6 cellular contexts compared by ENCODE assay signal in the genomic region with DNA sequence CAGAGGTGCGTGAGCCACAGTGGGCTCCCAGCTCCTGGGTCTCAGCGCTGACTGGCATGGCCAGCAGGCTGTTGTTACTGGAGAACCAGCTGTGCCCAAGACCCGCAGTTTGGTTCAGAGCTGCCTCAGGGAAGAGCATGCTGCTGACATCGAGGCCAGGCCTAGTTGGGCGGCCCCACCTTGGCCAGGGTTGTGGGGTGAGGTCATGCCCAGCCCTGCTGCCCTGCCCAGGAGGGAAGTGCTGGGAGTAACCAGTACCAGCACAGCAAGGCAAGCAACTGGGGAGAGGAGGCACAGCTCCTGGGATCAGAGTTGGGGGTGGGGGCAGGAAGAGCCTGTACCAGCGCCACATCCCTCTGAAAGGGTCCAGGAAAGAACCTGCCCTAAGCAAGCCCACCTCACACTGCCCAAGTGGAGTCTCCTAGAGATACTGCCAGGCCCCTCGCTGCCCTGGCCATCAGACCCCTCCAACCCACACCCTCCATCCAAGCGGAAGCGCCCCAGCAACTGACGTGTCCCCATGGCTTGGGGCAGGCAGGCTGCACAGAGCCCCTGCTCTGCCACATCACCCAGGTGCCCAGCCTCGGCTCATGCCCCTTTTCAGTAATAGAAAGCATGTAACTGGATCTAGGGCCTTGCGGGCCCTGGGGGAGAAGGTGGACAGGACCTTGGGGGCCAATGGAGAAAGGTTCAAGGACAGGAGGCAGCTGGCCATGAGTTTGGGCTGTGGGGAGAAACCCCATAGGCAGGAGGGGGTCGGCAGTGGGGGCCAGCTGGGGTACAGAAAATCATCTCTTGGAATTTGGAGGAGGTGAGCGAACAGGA. TPM values are rescaled to one million over a fixed set of nuclear protein-coding genes. Genes with fewer than 3 reads are reported as not detected.
DNase-seq lines count a peak whose midpoint lies in the region; ATAC-seq and TF ChIP-seq lines count a peak whose summit lies in the region.

No MANE protein-coding gene starts in this region.

- no peak overlapping the region for H2BK5ac ChIP-seq in IMR-90 (ENCODE audit: low read depth, low read length, poor library complexity, severe bottlenecking)

- H2BK120ac ChIP-seq in IMR-90 (ENCODE audit: low read depth, low read length): no peak overlapping the region

- H3K4me1 ChIP-seq in IMR-90 (ENCODE audit: control insufficient read depth, insufficient read depth, low read length) (peaks cover 4% of the 10 kb centered on the region; the same call in 1 of the 2 replicates), parathyroid adenoma (peaks cover 15% of the 10 kb centered on the region)

- H3K27ac ChIP-seq in IMR-90 (ENCODE audit: insufficient read depth, low read length) (no peak overlapping the region), dorsolateral prefrontal cortex (peak overlapping the region in 30 of 59 donors; percentile 7 to 78 (median 56)), parathyroid adenoma (peak overlapping the region; percentile 75)

- H3K36me3 ChIP-seq in IMR-90 (ENCODE audit: control insufficient read depth, insufficient read depth, low read length): no peaks in the 10 kb centered on the region
- no peaks in the 10 kb centered on the region for H3K36me3 ChIP-seq in parathyroid adenoma (ENCODE audit: control insufficient read depth, insufficient read depth, low read length)

- TF ChIP-seq POLR2A in IMR-90 (IDR thresholded peaks at IDR 0.05; ENCODE audit: low read depth, low read length): no peak

- intact Hi-C loops in IMR-90 (cut with micrococcal nuclease) (no loop called here), dorsolateral prefrontal cortex (cut with DNase I) (no loop called here)

- in situ Hi-C loops in IMR-90 (cut with MboI; ENCODE audit: low sequenced_read_pairs): no loop called here

- peak overlapping the region; percentile 92 for H3K4me2 ChIP-seq in IMR-90 (ENCODE audit: low read depth, low read length)
- H3K4me2 ChIP-seq in parathyroid adenoma (ENCODE audit: low read length): peak overlapping the region; percentile 74

- H3K18ac ChIP-seq in IMR-90 (ENCODE audit: low read depth, low read length): no peak overlapping the region

- H4K5ac ChIP-seq in IMR-90 (ENCODE audit: low read depth, low read length): no peak overlapping the region

- dilution Hi-C loops in IMR-90 (cut with HindIII; ENCODE audit: low sequenced_read_pairs, unreplicated experiment): no loop called here

- H4K91ac ChIP-seq in IMR-90 (ENCODE audit: insufficient read depth, low read depth, low read length): no peak overlapping the region

- H3K27me3 ChIP-seq in IMR-90 (ENCODE audit: control insufficient read depth, insufficient read depth, low read length): peaks cover 4% of the 10 kb centered on the region
- H3K27me3 ChIP-seq in dorsolateral prefrontal cortex: no peaks in the 10 kb centered on the region
- no peaks in the 10 kb centered on the region for H3K27me3 ChIP-seq in parathyroid adenoma (ENCODE audit: control insufficient read depth, insufficient read depth, low read length)

- H3K9ac ChIP-seq in IMR-90 (ENCODE audit: low read depth, low read length) (peak overlapping the region; percentile 65; the same call in 1 of the 2 replicates), parathyroid adenoma (peak overlapping the region; percentile 79)

- H3K9me3 ChIP-seq in IMR-90 (ENCODE audit: control insufficient read depth, insufficient read depth, low read length): no peaks in the 10 kb centered on the region
- H3K9me3 ChIP-seq in parathyroid adenoma (ENCODE audit: control insufficient read depth, low read length): no peaks in the 10 kb centered on the region

- peak overlapping the region; percentile 15; the same call in 1 of the 2 replicates for H2AK5ac ChIP-seq in IMR-90 (ENCODE audit: low read depth, low read length)

- TF ChIP-seq RAD21 in IMR-90 (IDR thresholded peaks at IDR 0.05; ENCODE audit: low read length): no peak

- H4K8ac ChIP-seq in IMR-90 (ENCODE audit: low read depth in 2 of 2, low read length in 2 of 2): peak overlapping the region in 1 of 2 experiments; percentile 57; a peak in 2 of 4 replicates

- peaks cover 11% of the 10 kb centered on the region for H3K79me2 ChIP-seq in parathyroid adenoma

- CTCF ChIA-PET in IMR-90 (lab: Yijun Ruan, JAX): interaction anchor here (1.3 kb wide), 1 partner anchor 35 kb away, joined by 3 read pairs; no protein-coding TSS in a partner anchor

- no TSS peak for BruUV-seq in IMR-90 (replicated peaks; lab: Mats Ljungman, UMichigan)

- TF ChIP-seq CTCF in IMR-90 (conservative IDR thresholded peaks at IDR 0.05; ENCODE audit: low read depth, low read length) (no peak), dorsolateral prefrontal cortex (IDR thresholded peaks at IDR 0.05 in 54 of 56, conservative IDR thresholded peaks at IDR 0.05 in 2 of 56; ENCODE audit: low read depth in 1 of 56, partially characterized antibody in 56 of 56) (no peak), parathyroid adenoma (IDR thresholded peaks at IDR 0.05) (no peak)

- H4K20me1 ChIP-seq in IMR-90 (ENCODE audit: insufficient read depth, low read length): no peaks in the 10 kb centered on the region; the same call in 1 of the 2 replicates

- WGBS in IMR-90 (ENCODE audit: extremely low coverage in 2 of 2, insufficient read length in 1 of 2), 2 experiments: 93% methylated on average over 3 of the region's 14 CpGs; no CpG with 5 or more reads in 1 of the 2 experiments

- peaks cover 4% of the 10 kb centered on the region for H3K9me1 ChIP-seq in IMR-90 (ENCODE audit: insufficient read depth, low read length)

- H2AFZ ChIP-seq in IMR-90 (replicated peaks; ENCODE audit: low read length, poor library complexity) (peak overlapping the region; percentile 96), parathyroid adenoma (peak overlapping the region; percentile 87)

- H3K23ac ChIP-seq in IMR-90 (ENCODE audit: low read depth, low read length): no peak overlapping the region; the same call in 1 of the 2 replicates

- 0 out of 2 replicates have a peak overlapping the region, but pooled peaks have one; percentile 56 for H3K4ac ChIP-seq in IMR-90 (ENCODE audit: low read depth, low read length)

- H3K4me3 ChIP-seq in IMR-90 (ENCODE audit: insufficient read depth, low read depth, low read length): peak overlapping the region; percentile 88
- peak overlapping the region in 58 of 59 donors; percentile 56 to 84 (median 70) for H3K4me3 ChIP-seq in dorsolateral prefrontal cortex
- H3K4me3 ChIP-seq in parathyroid adenoma (ENCODE audit: low read depth, low read length): peak overlapping the region; percentile 85

- DNase-seq in IMR-90: no peak
- peak in 2 of 10 donors; percentile 31 to 39 for DNase-seq in dorsolateral prefrontal cortex
- DNase-seq in NCI-H2227 treated with DMSO at 0.1 percent for 48 hours (lab: John Stamatoyannopoulos, UW): no peak

- POLR2A ChIA-PET in IMR-90 (lab: Charles Lee; ENCODE audit: unreplicated experiment): no interaction called here

- peaks cover 0 to 4% of the 10 kb centered on the region in 2 experiments; a peak in 1 of 4 replicates for H3K79me1 ChIP-seq in IMR-90 (ENCODE audit: low read depth in 1 of 2, low read length in 2 of 2)

- H2AK9ac ChIP-seq in IMR-90 (replicated peaks; ENCODE audit: low read depth, low read length, poor library complexity): peak overlapping the region; percentile 97

- no peak overlapping the region for H2BK20ac ChIP-seq in IMR-90 (ENCODE audit: low read depth, low read length)

- H2BK15ac ChIP-seq in IMR-90 (ENCODE audit: low read depth, low read length): peak overlapping the region; percentile 64; the same call in 1 of the 3 replicates

- peak overlapping the region; percentile 76; the same call in 1 of the 2 replicates for H3K14ac ChIP-seq in IMR-90 (replicated peaks; ENCODE audit: low read depth, low read length)

- ATAC-seq in IMR-90 (ENCODE audit: low read depth) (no peak), HG02852 (IDR thresholded peaks at IDR 0.05; ENCODE audit: unreplicated experiment) (no peak), GM18858 (IDR thresholded peaks at IDR 0.05; ENCODE audit: unreplicated experiment) (no peak)

- no peak overlapping the region for H3K56ac ChIP-seq in IMR-90 (ENCODE audit: extremely low read depth, insufficient read depth, low read length)

TF ChIP-seq in IMR-90, 13 proteins besides CTCF, POLR2A, EP300 and RAD21:
- TF ChIP-seq MAZ (IDR thresholded peaks at IDR 0.05; ENCODE audit: borderline replicate concordance, low read depth, low read length) (no peak), NFE2L2 (IDR thresholded peaks at IDR 0.05; ENCODE audit: low read depth, low read length) (no peak), RFX5 (IDR thresholded peaks at IDR 0.05; ENCODE audit: low read depth, low read length) (no peak), CHD1 (IDR thresholded peaks at IDR 0.05; ENCODE audit: low read depth, low read length) (no peak), MAFK (IDR thresholded peaks at IDR 0.05; ENCODE audit: low read depth, low read length) (no peak)

RNA-seq across cellular contexts. Expression of gene DOK4, which starts 1.0 kb away (rescaled TPM):
- total RNA-seq in IMR-90 (2012; rRNA removed) (20.3 and 22.0 TPM in 2 replicates), dorsolateral prefrontal cortex (10 to 100 TPM in 115 of 120 experiments, 1 to 10 TPM in 5; 7.1 to 30.2 (median 17.6) TPM)
- 25.9 and 30.1 TPM in 2 replicates for polyA plus RNA-seq in IMR-90 (2012; rRNA removed)
- 18.4 and 29.8 TPM in 2 replicates for polyA plus RNA-seq in IMR-90 (2012; cell fraction: cytosol; rRNA removed)
- polyA plus RNA-seq in IMR-90 (2012; cell fraction: nucleus; rRNA removed; ENCODE audit: low replicate concordance): 50.8 and 77.6 TPM in 2 replicates

RNA-seq across cellular contexts. Expression of gene POLR2C, which starts 22.8 kb away (rescaled TPM):
- total RNA-seq in IMR-90 (2012; rRNA removed) (188 and 340 TPM in 2 replicates), dorsolateral prefrontal cortex (10 to 100 TPM; 47.5 to 83.3 (median 64.4) TPM)
- 136 and 137 TPM in 2 replicates for polyA plus RNA-seq in IMR-90 (2012; rRNA removed)
- polyA plus RNA-seq in IMR-90 (2012; cell fraction: cytosol; rRNA removed): 149 and 181 TPM in 2 replicates
- polyA plus RNA-seq in IMR-90 (2012; cell fraction: nucleus; rRNA removed; ENCODE audit: low replicate concordance): 110 and 114 TPM in 2 replicates

RNA-seq across cellular contexts. Expression of gene COQ9, which starts 38.0 kb away (rescaled TPM):
- total RNA-seq in IMR-90 (2012; rRNA removed) (50.0 and 57.9 TPM in 2 replicates), dorsolateral prefrontal cortex (100 to 1,000 TPM in 1 of 120 experiments, 10 to 100 TPM in 119; 49.2 to 112 (median 71.8) TPM)
- polyA plus RNA-seq in IMR-90 (2012; rRNA removed): 56.1 and 58.5 TPM in 2 replicates
- 43.0 and 87.4 TPM in 2 replicates for polyA plus RNA-seq in IMR-90 (2012; cell fraction: cytosol; rRNA removed)
- polyA plus RNA-seq in IMR-90 (2012; cell fraction: nucleus; rRNA removed; ENCODE audit: low replicate concordance): 64.7 and 84.2 TPM in 2 replicates

RNA-seq across cellular contexts. Expression of gene CIAPIN1, which starts 38.1 kb away (rescaled TPM):
- total RNA-seq in IMR-90 (2012; rRNA removed) (42.2 and 47.7 TPM in 2 replicates), dorsolateral prefrontal cortex (10 to 100 TPM; 30.2 to 91.1 (median 63.7) TPM)
- polyA plus RNA-seq in IMR-90 (2012; rRNA removed): 40.2 and 41.6 TPM in 2 replicates
- 17.0 and 37.1 TPM in 2 replicates for polyA plus RNA-seq in IMR-90 (2012; cell fraction: cytosol; rRNA removed)
- 17.1 and 40.4 TPM in 2 replicates for polyA plus RNA-seq in IMR-90 (2012; cell fraction: nucleus; rRNA removed; ENCODE audit: low replicate concordance)

RNA-seq across cellular contexts. Expression of gene CCDC102A, which starts 51.1 kb away (rescaled TPM):
- total RNA-seq in IMR-90 (2012; rRNA removed) (5.4 and 5.6 TPM in 2 replicates), dorsolateral prefrontal cortex (1 to 10 TPM in 105 of 120 experiments, under 1 TPM in 15; 0.24 to 5.5 (median 1.8) TPM)
- polyA plus RNA-seq in IMR-90 (2012; rRNA removed): 8.5 and 11.4 TPM in 2 replicates
- polyA plus RNA-seq in IMR-90 (2012; cell fraction: cytosol; rRNA removed): 20.6 and 24.3 TPM in 2 replicates
- polyA plus RNA-seq in IMR-90 (2012; cell fraction: nucleus; rRNA removed; ENCODE audit: low replicate concordance): 9.6 and 18.3 TPM in 2 replicates
